ENCODE assay signal across 1 cellular context in genomic region chr1:37595440-37596181, GRCh38.
TF ChIP-seq lines count a peak whose summit lies in the region.

GNL2 (minus strand) TSS chr1:37595937; CDS start chr1:37595822, 115 bp downstream.

TF ChIP-seq in K562, 482 proteins besides CTCF, POLR2A, EP300 and RAD21 (continued from another document and continues in another):
- peak; percentile 36; the same call in 1 of the 2 replicates for TF ChIP-seq MITF (IDR thresholded peaks at IDR 0.05)
- TF ChIP-seq SP2 (IDR thresholded peaks at IDR 0.05; ENCODE audit: extremely low read depth, low read depth, low read length, poor library complexity, severe bottlenecking) = no peak
- no peak for TF ChIP-seq NFATC3 (IDR thresholded peaks at IDR 0.05)
- TF ChIP-seq MNT (conservative IDR thresholded peaks at IDR 0.05) = peak; percentile 100
- TF ChIP-seq CEBPG (CRISPR knock-in tag; IDR thresholded peaks at IDR 0.05) = no peak
- TF ChIP-seq CEBPG (tag; conservative IDR thresholded peaks at IDR 0.05 in 1 of 2, IDR thresholded peaks at IDR 0.05 in 1 of 2) = no peak
- peak; percentile 75; the same call in 1 of the 2 replicates for TF ChIP-seq JUND (IDR thresholded peaks at IDR 0.05; ENCODE audit: borderline replicate concordance, low read depth, low read length)
- TF ChIP-seq JUND (tag; IDR thresholded peaks at IDR 0.05; ENCODE audit: borderline replicate concordance, low read depth, low read length) = peak; percentile 69; the same call in 2 of the 3 replicates
- TF ChIP-seq OTX1 (CRISPR knock-in tag; IDR thresholded peaks at IDR 0.05) = peak; percentile 72; the same call in 1 of the 2 replicates
- peak; percentile 98 for TF ChIP-seq GABPB1 (CRISPR knock-in tag; IDR thresholded peaks at IDR 0.05)
- no peak for TF ChIP-seq ZNF124 (CRISPR knock-in tag; IDR thresholded peaks at IDR 0.05)
- TF ChIP-seq ASH1L (IDR thresholded peaks at IDR 0.05; ENCODE audit: borderline replicate concordance, low read depth, partially characterized antibody) = no peak
- no peak for TF ChIP-seq NCOA6 (IDR thresholded peaks at IDR 0.05)
- TF ChIP-seq KDM4B (IDR thresholded peaks at IDR 0.05; ENCODE audit: borderline replicate concordance in 2 of 2, low read depth in 1 of 2) = peak in 1 of 2 experiments; percentile 84; a peak in 1 of 4 replicates
- no peak for TF ChIP-seq TCF7L2 (IDR thresholded peaks at IDR 0.05; ENCODE audit: low read depth, low read length)
- TF ChIP-seq BCL6 (CRISPR knock-in tag; IDR thresholded peaks at IDR 0.05) = no peak
- TF ChIP-seq SIN3A (IDR thresholded peaks at IDR 0.05; ENCODE audit: borderline replicate concordance in 2 of 2, control insufficient read depth in 1 of 2, low read depth in 2 of 2, low read length in 2 of 2) = peak in 1 of 2 experiments; percentile 91; a peak in 2 of 4 replicates
- TF ChIP-seq ZNF639 (CRISPR knock-in tag; conservative IDR thresholded peaks at IDR 0.05 in 1 of 2, IDR thresholded peaks at IDR 0.05 in 1 of 2) = 0 out of 4 replicates have a peak, but pooled peaks of 1 of the 2 experiments have one; percentile 62
- TF ChIP-seq KHSRP (IDR thresholded peaks at IDR 0.05) = no peak
- TF ChIP-seq GABPA (tag; conservative IDR thresholded peaks at IDR 0.05; ENCODE audit: low read depth) = peak; percentile 98
- no peak for TF ChIP-seq ZBTB26 (CRISPR knock-in tag; IDR thresholded peaks at IDR 0.05)
- 0 out of 2 replicates have a peak, but pooled peaks have one; percentile 43 for TF ChIP-seq THAP7 (CRISPR knock-in tag; IDR thresholded peaks at IDR 0.05)
- TF ChIP-seq MGA (IDR thresholded peaks at IDR 0.05) = peak; percentile 71
- no peak for TF ChIP-seq CC2D1A (IDR thresholded peaks at IDR 0.05)
- no peak for TF ChIP-seq TARDBP (IDR thresholded peaks at IDR 0.05)
- TF ChIP-seq CREB5 (CRISPR knock-in tag; IDR thresholded peaks at IDR 0.05) = no peak
- TF ChIP-seq AFF1 (IDR thresholded peaks at IDR 0.05; ENCODE audit: low read depth in 1 of 2, partially characterized antibody in 2 of 2) = peak in 1 of 2 experiments; percentile 31
